In the genomic region with DNA sequence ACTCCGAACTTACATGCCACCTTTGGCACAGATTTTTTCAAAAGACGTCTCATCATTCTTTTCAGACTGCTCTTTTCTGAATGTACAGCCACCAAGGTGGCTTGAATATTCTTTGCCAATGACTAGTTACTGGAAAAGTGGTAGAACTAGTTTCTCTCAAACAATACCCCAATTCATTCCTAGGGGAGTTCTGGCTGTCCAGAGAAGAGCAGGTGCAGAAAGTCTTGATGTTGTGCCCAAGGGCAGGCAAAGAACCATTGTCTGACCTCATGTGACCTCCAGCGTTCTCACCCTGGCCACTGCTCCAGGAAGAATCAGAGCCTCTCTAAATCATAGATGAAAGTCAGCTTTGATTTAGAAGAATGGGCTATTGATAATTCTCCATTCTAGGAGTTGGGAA, we compare ENCODE assay signal across 1 cellular context.
TF ChIP-seq lines count a peak whose summit lies in the region.

No MANE protein-coding gene starts in this region.

TF ChIP-seq in HCT116, 20 proteins besides CTCF, POLR2A, EP300 and RAD21:
- TF ChIP-seq SP1 (IDR thresholded peaks at IDR 0.05; ENCODE audit: low read depth) (peak; percentile 44), SIN3A (IDR thresholded peaks at IDR 0.05; ENCODE audit: low read depth) (0 out of 2 replicates have a peak, but pooled peaks have one; percentile 4), ZFX (IDR thresholded peaks at IDR 0.05) (no peak), CEBPB (IDR thresholded peaks at IDR 0.05; ENCODE audit: low read depth) (peak; percentile 22; the same call in 1 of the 2 replicates)
